ENCODE assay signal across 16 cellular contexts in the genomic region with DNA sequence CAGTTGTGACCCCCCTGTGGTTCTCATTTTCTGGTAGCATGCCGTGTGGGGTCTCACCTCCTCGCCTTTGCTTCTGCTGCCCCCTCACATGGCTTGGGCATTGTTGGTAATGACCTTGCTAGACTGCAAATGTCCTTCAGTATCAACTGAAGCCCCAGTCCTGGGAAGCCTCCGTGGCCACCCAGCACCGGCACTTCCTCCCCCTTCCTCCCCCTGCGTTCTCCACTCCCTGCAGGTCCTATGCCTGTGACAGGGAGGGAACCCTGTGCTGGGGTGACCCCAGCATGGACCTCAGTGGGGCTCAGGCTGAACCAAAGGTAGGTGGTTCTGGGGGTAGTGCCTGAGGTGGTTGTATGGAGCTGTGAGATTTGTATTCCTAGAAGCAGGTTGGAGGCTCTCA.
"Had no signal": no experiment of that assay in that cellular context is flagged by ENCODE, and none has a peak within 500 bp of the region (broad histone marks: within the 10 kb centered on the region; RNA-seq: fewer than 3 reads in every experiment).

No MANE protein-coding gene starts in this region.

- H3K27ac Mint-ChIP-seq: activated naive CD8-positive, alpha-beta T cell; effector memory CD8-positive, alpha-beta T cell; naive thymus-derived CD4-positive, alpha-beta T cell had no signal

- ATAC-seq: activated T-cell treated with anti-CD3 and anti-CD28 coated beads, Interleukin-2, amount 50 U/mL, for 4 hours; effector memory CD8-positive, alpha-beta T cell; gastroesophageal sphincter; naive thymus-derived CD4-positive, alpha-beta T cell had no signal

- H3K27me3 Mint-ChIP-seq: activated naive CD8-positive, alpha-beta T cell; effector memory CD8-positive, alpha-beta T cell; naive thymus-derived CD4-positive, alpha-beta T cell had no signal

- H3K9me3 Mint-ChIP-seq: activated T-cell treated with anti-CD3 and anti-CD28 coated beads, Interleukin-2, amount 50 U/mL, for 4 hours; effector memory CD8-positive, alpha-beta T cell; naive thymus-derived CD4-positive, alpha-beta T cell had no signal

- H3K4me3 Mint-ChIP-seq: activated naive CD8-positive, alpha-beta T cell; activated T-cell treated with anti-CD3 and anti-CD28 coated beads, Interleukin-2, amount 50 U/mL, for 4 hours; effector memory CD8-positive, alpha-beta T cell had no signal

- H3K4me3 ChIP-seq: cardiac muscle cell, coronary artery, gastroesophageal sphincter, lung, stomach, thyroid gland had no signal

- H3K36me3 Mint-ChIP-seq: activated naive CD8-positive, alpha-beta T cell; naive thymus-derived CD4-positive, alpha-beta T cell had no signal

- H3K27me3 ChIP-seq: cardiac muscle cell, gastroesophageal sphincter, stomach, thyroid gland had no signal

- H3K9me3 ChIP-seq: gastroesophageal sphincter, stomach, thyroid gland had no signal

- H3K27ac ChIP-seq: cardiac muscle cell, coronary artery, stomach, thyroid gland had no signal

- DNase-seq: activated CD4-positive, alpha-beta T cell treated with anti-CD3 and anti-CD28 coated beads, Interleukin-2, amount 50 U/mL, for 4 hours; activated effector memory CD4-positive, alpha-beta T cell treated with anti-CD3 and anti-CD28 coated beads, Interleukin-2, amount 50 U/mL, for 16 hours; activated T-cell treated with anti-CD3 and anti-CD28 coated beads, Interleukin-2, amount 50 U/mL, for 4 hours; effector memory CD8-positive, alpha-beta T cell; hippocampal formation; naive thymus-derived CD4-positive, alpha-beta T cell; occipital lobe; stimulated activated CD4-positive, alpha-beta T cell treated with anti-CD3 and anti-CD28 coated beads, Interleukin-15, amount 100 ng/mL, for 24 hours; stimulated activated CD4-positive, alpha-beta T cell treated with anti-CD3 and anti-CD28 coated beads, Interleukin-4, amount 100 ng/mL, for 4 hours; stomach; thyroid gland had no signal

- H3K36me3 ChIP-seq: cardiac muscle cell, gastroesophageal sphincter, stomach, thyroid gland had no signal
